ENCODE assay signal across 9 cellular contexts in genomic region chr3:43288850-43289249, GRCh38. TPM values are rescaled to one million over a fixed set of nuclear protein-coding genes. Genes with fewer than 3 reads are reported as not detected.
DNase-seq lines count a peak whose midpoint lies in the region; ATAC-seq, FAIRE-seq and TF ChIP-seq lines count a peak whose summit lies in the region.
"Had no signal": no experiment of that assay in that cellular context is flagged by ENCODE, and none has a peak within 500 bp of the region (broad histone marks: within the 10 kb centered on the region; RNA-seq: fewer than 3 reads in every experiment).

No MANE protein-coding gene starts in this region.

- H4K91ac ChIP-seq in H9 (ENCODE audit: insufficient read length, low read depth, low read length) = no peak overlapping the region

- WGBS in H9 (ENCODE audit: extremely low coverage, insufficient read length, low lambda C conversion rate) = no CpG with 5 or more reads among the region's 2 CpGs
- 47 to 59% (median 51%) methylated on average over 2 of the region's 2 CpGs for WGBS in spleen, 5 donors
- 68 to 70% methylated on average over 2 of the region's 2 CpGs for WGBS in testis, 2 donors

- H4K5ac ChIP-seq in H9 (ENCODE audit: insufficient read length, low read depth, low read length) = no peak overlapping the region

- H2AK5ac ChIP-seq in H9 (ENCODE audit: insufficient read length, low read length) = no peak overlapping the region

- peaks cover 5% of the 10 kb centered on the region; the same call in 1 of the 2 replicates for H3K79me2 ChIP-seq in H9 (ENCODE audit: insufficient read depth, low read length)

- H3K27me3 Mint-ChIP-seq in H9 (ENCODE audit: low read depth) = no peaks in the 10 kb centered on the region; the same call in 1 of the 2 replicates
- H3K27me3 Mint-ChIP-seq in activated CD8-positive, alpha-beta T cell treated with anti-CD3 and anti-CD28 coated beads, Interleukin-2, amount 10 ng/mL, durations not matched to agents 7 days and 5 days (ENCODE audit: low read depth) = peaks cover 2% of the 10 kb centered on the region

- H3T11ph ChIP-seq in H9 (ENCODE audit: low read length) = no peak overlapping the region

- no peak for TF ChIP-seq CTCF in H9 (conservative IDR thresholded peaks at IDR 0.05)
- TF ChIP-seq CTCF in spleen (IDR thresholded peaks at IDR 0.05 in 8 of 11, conservative IDR thresholded peaks at IDR 0.05 in 3 of 11) = no peak
- TF ChIP-seq CTCF in testis (IDR thresholded peaks at IDR 0.05) = no peak

- H3K18ac ChIP-seq in H9 (ENCODE audit: insufficient read length, low read depth, low read length) = no peak overlapping the region

- H3K9me3 Mint-ChIP-seq in H9 = no peaks in the 10 kb centered on the region; a peak in 1 of 5 replicates
- H3K9me3 Mint-ChIP-seq in activated CD8-positive, alpha-beta T cell treated with anti-CD3 and anti-CD28 coated beads, Interleukin-2, amount 10 ng/mL, durations not matched to agents 7 days and 5 days (ENCODE audit: insufficient read depth) = no peaks in the 10 kb centered on the region

- H3K4me2 ChIP-seq in H9 (ENCODE audit: insufficient read depth, insufficient read length, low read length) = no peak overlapping the region

- no peak overlapping the region for H3K14ac ChIP-seq in H9 (ENCODE audit: insufficient read depth, low read length)

- no peak for ATAC-seq in activated CD8-positive, alpha-beta T cell treated with anti-CD3 and anti-CD28 coated beads, Interleukin-2, amount 10 ng/mL, durations not matched to agents 7 days and 5 days

- H3K23me2 ChIP-seq in H9 (ENCODE audit: insufficient read length, low read depth, low read length, poor library complexity, severe bottlenecking) = peaks cover 4% of the 10 kb centered on the region

- H2BK12ac ChIP-seq in H9 (ENCODE audit: insufficient read length, low read depth, low read length) = no peak overlapping the region

- POLR2A ChIA-PET in activated CD8-positive, alpha-beta T cell treated with anti-CD3 and anti-CD28 coated beads, Interleukin-2, amount 10 ng/mL, durations not matched to agents 7 days and 5 days (lab: Charles Lee) = interaction anchor here (1.1 kb wide), 1 partner anchor 8 kb away, joined by 6 read pairs; no protein-coding TSS in a partner anchor

- no peak overlapping the region for H2BK20ac ChIP-seq in H9 (ENCODE audit: low read depth, low read length, poor library complexity, severe bottlenecking)

- FAIRE-seq in islet of Langerhans (lab: Jason Lieb, UNC) = peak; percentile 72

- H4K8ac ChIP-seq in H9 (replicated peaks; ENCODE audit: insufficient read length, low read depth, low read length) = no peak overlapping the region

- TF ChIP-seq POLR2A in spleen (IDR thresholded peaks at IDR 0.05) = no peak
- no peak for TF ChIP-seq POLR2A in testis (IDR thresholded peaks at IDR 0.05)

- H2BK5ac ChIP-seq in H9 (ENCODE audit: insufficient read length, low read length) = no peak overlapping the region

- H2BK120ac ChIP-seq in H9 (ENCODE audit: low read depth, low read length, poor library complexity, severe bottlenecking) = no peak overlapping the region

- H3K36me3 ChIP-seq in spleen (peaks cover 0 to 13% (median 0%) of the 10 kb centered on the region in 6 donors), testis (ENCODE audit: low read depth, missing control alignments) (no peaks in the 10 kb centered on the region)

- H2AFZ ChIP-seq in H9 (ENCODE audit: low read length) = no peak overlapping the region

- no peak overlapping the region for H3K4me3 Mint-ChIP-seq in H9
- peak overlapping the region; percentile 92 for H3K4me3 Mint-ChIP-seq in activated CD8-positive, alpha-beta T cell treated with anti-CD3 and anti-CD28 coated beads, Interleukin-2, amount 10 ng/mL, durations not matched to agents 7 days and 5 days

- no peak overlapping the region for H3K23ac ChIP-seq in H9 (ENCODE audit: insufficient read length, low read depth, low read length)

- peak overlapping the region; percentile 34 to 80 (median 58) for H3K4me3 ChIP-seq in spleen
- no peak overlapping the region for H3K4me3 ChIP-seq in testis

- CTCF ChIA-PET in activated CD8-positive, alpha-beta T cell treated with anti-CD3 and anti-CD28 coated beads, Interleukin-2, amount 10 ng/mL, durations not matched to agents 7 days and 5 days (lab: Charles Lee) = interaction anchor here (0.9 to 3.5 kb wide), 4 partner anchors 8 to 126 kb away, joined by 3 to 28 read pairs (median 5); no protein-coding TSS in a partner anchor

- no peak overlapping the region for H3K56ac ChIP-seq in H9 (ENCODE audit: insufficient read length, low read depth, low read length)

- H3K4me1 Mint-ChIP-seq in H9 = peaks cover 31 to 36% of the 10 kb centered on the region in 2 experiments
- H3K4me1 Mint-ChIP-seq in activated CD8-positive, alpha-beta T cell treated with anti-CD3 and anti-CD28 coated beads, Interleukin-2, amount 10 ng/mL, durations not matched to agents 7 days and 5 days (ENCODE audit: low read depth) = peaks cover 56% of the 10 kb centered on the region

- peak overlapping the region in 2 of 3 experiments; percentile 19 to 49; a peak in 1 of 7 replicates for H3K27ac Mint-ChIP-seq in H9
- H3K27ac Mint-ChIP-seq in activated CD8-positive, alpha-beta T cell treated with anti-CD3 and anti-CD28 coated beads, Interleukin-2, amount 10 ng/mL, durations not matched to agents 7 days and 5 days = peak overlapping the region; percentile 85

- no peaks in the 10 kb centered on the region for H3K27me3 ChIP-seq in H9 (ENCODE audit: insufficient read depth, low read length)
- H3K27me3 ChIP-seq in spleen (replicated peaks in 1 of 7) = no peaks in the 10 kb centered on the region
- no peaks in the 10 kb centered on the region for H3K27me3 ChIP-seq in testis

- H3K9me3 ChIP-seq in H9 (ENCODE audit: control insufficient read depth, low read depth, low read length) (no peaks in the 10 kb centered on the region), spleen (no peaks in the 10 kb centered on the region), testis (no peaks in the 10 kb centered on the region)

- no peaks in the 10 kb centered on the region for H4K20me1 ChIP-seq in H9 (ENCODE audit: control insufficient read depth, insufficient read depth, insufficient read length)

- peaks cover 0 to 9% (median 0%) of the 10 kb centered on the region in 3 experiments; a peak in 4 of 7 replicates for H3K36me3 Mint-ChIP-seq in H9 (ENCODE audit: insufficient read depth in 1 of 3, low read depth in 3 of 3)
- H3K36me3 Mint-ChIP-seq in activated CD8-positive, alpha-beta T cell treated with anti-CD3 and anti-CD28 coated beads, Interleukin-2, amount 10 ng/mL, durations not matched to agents 7 days and 5 days (ENCODE audit: low read depth) = peaks cover 40% of the 10 kb centered on the region

- no peak overlapping the region for H3K4ac ChIP-seq in H9 (ENCODE audit: low read depth, low read length)

- intact Hi-C loops in spleen (cut with DNase I; ENCODE audit: low total_unique reads) (no loop called here), testis (cut with DNase I; ENCODE audit: low total_unique reads) (no loop called here)

- no peak overlapping the region for H2BK15ac ChIP-seq in H9 (ENCODE audit: low read depth, low read length)

- H3K4me1 ChIP-seq in H9 (ENCODE audit: insufficient read depth, low read length) (0 out of 2 replicates have a peak, but pooled peaks cover 2% of the 10 kb centered on the region), spleen (peaks cover 56 to 78% (median 71%) of the 10 kb centered on the region in 6 donors), testis (peaks cover 6% of the 10 kb centered on the region)

- no peak for DNase-seq in H9
- no peak for DNase-seq in activated CD8-positive, alpha-beta T cell treated with anti-CD3 and anti-CD28 coated beads, Interleukin-2, amount 10 ng/mL, durations not matched to agents 7 days and 5 days
- no peak for DNase-seq in spleen
- no peak for DNase-seq in activated CD8-positive, alpha-beta memory T cell treated with anti-CD3 and anti-CD28 coated beads, Interleukin-2, amount 50 U/mL, for 4 hours
- DNase-seq in testis = no peak
- DNase-seq in NCI-H2227 (lab: John Stamatoyannopoulos, UW; ENCODE audit: unreplicated experiment) = no peak
- DNase-seq in NCI-H526 treated with DMSO at 0.1 percent for 48 hours (lab: John Stamatoyannopoulos, UW) = no peak
- DNase-seq: activated CD4-positive, CD25-positive, alpha-beta regulatory T cell had no signal

- no peak overlapping the region for H3K9ac ChIP-seq in H9 (ENCODE audit: extremely low read depth, insufficient read length, low read length)

- no peak overlapping the region for H3K27ac ChIP-seq in H9 (ENCODE audit: insufficient read length, low read depth, low read length)
- H3K27ac ChIP-seq in spleen = peak overlapping the region in 7 of 8 donors; percentile 90 to 99 (median 95)
- peak overlapping the region in 1 of 2 donors; percentile 60 for H3K27ac ChIP-seq in testis

- peaks cover 3% of the 10 kb centered on the region for H3K79me1 ChIP-seq in H9 (ENCODE audit: insufficient read depth, low read depth, low read length, poor library complexity, severe bottlenecking)

RNA-seq across cellular contexts. Expression of gene SNRK, which starts 2.5 kb away (rescaled TPM):
- total RNA-seq in H9 (2021) (11.8 and 12.0 TPM in 2 replicates), spleen (100 to 1,000 TPM in 4 of 7 donors, 10 to 100 TPM in 3; 83.7 to 121 (median 106) TPM), testis (10 to 100 TPM; 37.4 to 42.4 TPM)
- 10 to 100 TPM; 55.5 to 55.7 TPM for total RNA-seq in activated CD8-positive, alpha-beta T cell treated with anti-CD3 and anti-CD28 coated beads, Interleukin-2, amount 10 ng/mL, durations not matched to agents 7 days and 5 days
- polyA plus RNA-seq in spleen (10 to 100 TPM; 12.0 to 17.9 (median 12.8) TPM), testis (ENCODE audit: insufficient read depth, low read depth, low replicate concordance) (27.5 TPM)

Comparison
In these comparisons a context has a peak if more than half of its experiments do, and no peak if none do; other contexts are left out.
1. H3K4me3 ChIP-seq: peak in spleen (8 of 8); none in testis (0 of 2).